ENCODE assay signal across 1 cellular context in the genomic region with DNA sequence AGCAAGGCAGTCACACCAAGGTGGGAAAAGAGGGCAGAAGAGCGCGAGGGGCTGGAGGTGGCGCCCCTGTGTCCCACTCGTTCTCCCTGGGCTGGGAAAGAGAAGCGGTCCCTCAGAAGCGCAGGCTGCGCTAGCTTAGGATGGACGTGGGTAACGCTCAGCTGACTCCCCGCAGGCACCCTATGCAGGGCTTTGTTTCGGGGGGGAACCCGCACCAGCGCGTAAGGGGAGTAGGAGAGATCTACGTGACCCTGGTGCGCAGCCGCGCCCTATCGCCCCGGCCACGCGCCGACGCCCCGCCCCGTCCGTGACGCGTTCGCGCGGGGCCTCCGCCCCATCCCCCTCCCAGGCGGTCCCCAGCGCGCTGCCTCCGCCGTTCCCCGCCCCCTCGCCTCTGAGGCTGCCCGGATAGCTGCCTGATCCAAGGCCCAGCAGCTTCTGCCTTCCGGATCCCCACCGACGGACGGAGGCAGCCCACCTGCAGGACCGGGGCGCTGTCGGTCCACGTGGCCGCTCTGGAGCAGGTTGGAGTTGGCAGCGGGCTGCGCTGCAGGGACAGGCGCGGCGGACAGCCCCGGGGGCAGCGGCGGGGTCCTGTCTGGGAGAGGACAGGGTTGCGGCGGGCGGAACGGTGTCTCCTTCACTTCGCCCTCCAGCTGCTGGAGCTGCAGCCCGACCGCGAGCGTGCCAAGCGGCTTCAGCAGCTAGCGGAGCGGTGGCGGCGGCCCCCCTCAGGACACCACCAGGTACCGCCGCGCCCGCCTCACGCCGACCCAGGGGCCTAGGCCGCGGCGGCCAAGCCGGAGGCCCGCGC.
TF ChIP-seq lines count a peak whose summit lies in the region.

A gene with protein sequence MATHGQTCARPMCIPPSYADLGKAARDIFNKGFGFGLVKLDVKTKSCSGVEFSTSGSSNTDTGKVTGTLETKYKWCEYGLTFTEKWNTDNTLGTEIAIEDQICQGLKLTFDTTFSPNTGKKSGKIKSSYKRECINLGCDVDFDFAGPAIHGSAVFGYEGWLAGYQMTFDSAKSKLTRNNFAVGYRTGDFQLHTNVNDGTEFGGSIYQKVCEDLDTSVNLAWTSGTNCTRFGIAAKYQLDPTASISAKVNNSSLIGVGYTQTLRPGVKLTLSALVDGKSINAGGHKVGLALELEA (plus strand): TSS at position 604 of the 814 bp plus-strand sequence. CDS start 363 bp downstream, outside the sequence.

TF ChIP-seq in HepG2, 621 proteins besides CTCF, POLR2A, EP300 and RAD21 (continued from another document and continues in another):
- TF ChIP-seq AGO2 (optimal IDR thresholded peaks at IDR 0.05; ENCODE audit: low read depth, low read length) = no peak
- TF ChIP-seq, protein P1, sequence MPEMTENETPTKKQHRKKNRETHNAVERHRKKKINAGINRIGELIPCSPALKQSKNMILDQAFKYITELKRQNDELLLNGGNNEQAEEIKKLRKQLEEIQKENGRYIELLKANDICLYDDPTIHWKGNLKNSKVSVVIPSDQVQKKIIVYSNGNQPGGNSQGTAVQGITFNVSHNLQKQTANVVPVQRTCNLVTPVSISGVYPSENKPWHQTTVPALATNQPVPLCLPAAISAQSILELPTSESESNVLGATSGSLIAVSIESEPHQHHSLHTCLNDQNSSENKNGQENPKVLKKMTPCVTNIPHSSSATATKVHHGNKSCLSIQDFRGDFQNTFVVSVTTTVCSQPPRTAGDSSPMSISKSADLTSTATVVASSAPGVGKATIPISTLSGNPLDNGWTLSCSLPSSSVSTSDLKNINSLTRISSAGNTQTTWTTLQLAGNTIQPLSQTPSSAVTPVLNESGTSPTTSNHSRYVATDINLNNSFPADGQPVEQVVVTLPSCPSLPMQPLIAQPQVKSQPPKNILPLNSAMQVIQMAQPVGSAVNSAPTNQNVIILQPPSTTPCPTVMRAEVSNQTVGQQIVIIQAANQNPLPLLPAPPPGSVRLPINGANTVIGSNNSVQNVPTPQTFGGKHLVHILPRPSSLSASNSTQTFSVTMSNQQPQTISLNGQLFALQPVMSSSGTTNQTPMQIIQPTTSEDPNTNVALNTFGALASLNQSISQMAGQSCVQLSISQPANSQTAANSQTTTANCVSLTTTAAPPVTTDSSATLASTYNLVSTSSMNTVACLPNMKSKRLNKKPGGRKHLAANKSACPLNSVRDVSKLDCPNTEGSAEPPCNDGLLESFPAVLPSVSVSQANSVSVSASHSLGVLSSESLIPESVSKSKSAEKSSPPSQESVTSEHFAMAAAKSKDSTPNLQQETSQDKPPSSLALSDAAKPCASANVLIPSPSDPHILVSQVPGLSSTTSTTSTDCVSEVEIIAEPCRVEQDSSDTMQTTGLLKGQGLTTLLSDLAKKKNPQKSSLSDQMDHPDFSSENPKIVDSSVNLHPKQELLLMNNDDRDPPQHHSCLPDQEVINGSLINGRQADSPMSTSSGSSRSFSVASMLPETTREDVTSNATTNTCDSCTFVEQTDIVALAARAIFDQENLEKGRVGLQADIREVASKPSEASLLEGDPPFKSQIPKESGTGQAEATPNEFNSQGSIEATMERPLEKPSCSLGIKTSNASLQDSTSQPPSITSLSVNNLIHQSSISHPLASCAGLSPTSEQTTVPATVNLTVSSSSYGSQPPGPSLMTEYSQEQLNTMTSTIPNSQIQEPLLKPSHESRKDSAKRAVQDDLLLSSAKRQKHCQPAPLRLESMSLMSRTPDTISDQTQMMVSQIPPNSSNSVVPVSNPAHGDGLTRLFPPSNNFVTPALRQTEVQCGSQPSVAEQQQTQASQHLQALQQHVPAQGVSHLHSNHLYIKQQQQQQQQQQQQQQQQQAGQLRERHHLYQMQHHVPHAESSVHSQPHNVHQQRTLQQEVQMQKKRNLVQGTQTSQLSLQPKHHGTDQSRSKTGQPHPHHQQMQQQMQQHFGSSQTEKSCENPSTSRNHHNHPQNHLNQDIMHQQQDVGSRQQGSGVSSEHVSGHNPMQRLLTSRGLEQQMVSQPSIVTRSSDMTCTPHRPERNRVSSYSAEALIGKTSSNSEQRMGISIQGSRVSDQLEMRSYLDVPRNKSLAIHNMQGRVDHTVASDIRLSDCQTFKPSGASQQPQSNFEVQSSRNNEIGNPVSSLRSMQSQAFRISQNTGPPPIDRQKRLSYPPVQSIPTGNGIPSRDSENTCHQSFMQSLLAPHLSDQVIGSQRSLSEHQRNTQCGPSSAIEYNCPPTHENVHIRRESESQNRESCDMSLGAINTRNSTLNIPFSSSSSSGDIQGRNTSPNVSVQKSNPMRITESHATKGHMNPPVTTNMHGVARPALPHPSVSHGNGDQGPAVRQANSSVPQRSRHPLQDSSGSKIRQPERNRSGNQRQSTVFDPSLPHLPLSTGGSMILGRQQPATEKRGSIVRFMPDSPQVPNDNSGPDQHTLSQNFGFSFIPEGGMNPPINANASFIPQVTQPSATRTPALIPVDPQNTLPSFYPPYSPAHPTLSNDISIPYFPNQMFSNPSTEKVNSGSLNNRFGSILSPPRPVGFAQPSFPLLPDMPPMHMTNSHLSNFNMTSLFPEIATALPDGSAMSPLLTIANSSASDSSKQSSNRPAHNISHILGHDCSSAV (CRISPR knock-in tag; IDR thresholded peaks at IDR 0.05; ENCODE audit: borderline replicate concordance) = peak; percentile 72; the same call in 1 of the 2 replicates
- TF ChIP-seq ZNF772 (CRISPR knock-in tag; IDR thresholded peaks at IDR 0.05) = peak; percentile 50; the same call in 1 of the 2 replicates
- peak; percentile 27 for TF ChIP-seq SRSF1 (optimal IDR thresholded peaks at IDR 0.05; ENCODE audit: low read depth, low read length)
- TF ChIP-seq IRF2 (CRISPR knock-in tag; IDR thresholded peaks at IDR 0.05) = peak; percentile 92
- TF ChIP-seq NFE2 (CRISPR knock-in tag; IDR thresholded peaks at IDR 0.05) = no peak
- TF ChIP-seq ZFY (CRISPR knock-in tag; IDR thresholded peaks at IDR 0.05) = peak; percentile 96
- no peak for TF ChIP-seq IRF1 (CRISPR knock-in tag; IDR thresholded peaks at IDR 0.05; ENCODE audit: low read depth)
- TF ChIP-seq NR2F2 (IDR thresholded peaks at IDR 0.05; ENCODE audit: borderline replicate concordance, low read depth) = peak; percentile 54; the same call in 1 of the 2 replicates
- TF ChIP-seq ARHGAP35 (CRISPR knock-in tag; IDR thresholded peaks at IDR 0.05; ENCODE audit: borderline replicate concordance) = no peak; the same call in none of the 2 replicates
- peak; percentile 76; the same call in 1 of the 2 replicates for TF ChIP-seq SP140L (CRISPR knock-in tag; IDR thresholded peaks at IDR 0.05; ENCODE audit: borderline replicate concordance)
- no peak; the same call in 1 of the 2 replicates for TF ChIP-seq FOXM1 (CRISPR knock-in tag; IDR thresholded peaks at IDR 0.05)
- peak; percentile 87 for TF ChIP-seq ZNF543 (CRISPR knock-in tag; IDR thresholded peaks at IDR 0.05)
- no peak for TF ChIP-seq XBP1 (CRISPR knock-in tag; IDR thresholded peaks at IDR 0.05)
- TF ChIP-seq, protein P2, sequence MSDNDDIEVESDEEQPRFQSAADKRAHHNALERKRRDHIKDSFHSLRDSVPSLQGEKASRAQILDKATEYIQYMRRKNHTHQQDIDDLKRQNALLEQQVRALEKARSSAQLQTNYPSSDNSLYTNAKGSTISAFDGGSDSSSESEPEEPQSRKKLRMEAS (IDR thresholded peaks at IDR 0.05) = peak; percentile 69
- peak; percentile 95 for TF ChIP-seq TARDBP (CRISPR knock-in tag; IDR thresholded peaks at IDR 0.05)
- TF ChIP-seq, protein P3, sequence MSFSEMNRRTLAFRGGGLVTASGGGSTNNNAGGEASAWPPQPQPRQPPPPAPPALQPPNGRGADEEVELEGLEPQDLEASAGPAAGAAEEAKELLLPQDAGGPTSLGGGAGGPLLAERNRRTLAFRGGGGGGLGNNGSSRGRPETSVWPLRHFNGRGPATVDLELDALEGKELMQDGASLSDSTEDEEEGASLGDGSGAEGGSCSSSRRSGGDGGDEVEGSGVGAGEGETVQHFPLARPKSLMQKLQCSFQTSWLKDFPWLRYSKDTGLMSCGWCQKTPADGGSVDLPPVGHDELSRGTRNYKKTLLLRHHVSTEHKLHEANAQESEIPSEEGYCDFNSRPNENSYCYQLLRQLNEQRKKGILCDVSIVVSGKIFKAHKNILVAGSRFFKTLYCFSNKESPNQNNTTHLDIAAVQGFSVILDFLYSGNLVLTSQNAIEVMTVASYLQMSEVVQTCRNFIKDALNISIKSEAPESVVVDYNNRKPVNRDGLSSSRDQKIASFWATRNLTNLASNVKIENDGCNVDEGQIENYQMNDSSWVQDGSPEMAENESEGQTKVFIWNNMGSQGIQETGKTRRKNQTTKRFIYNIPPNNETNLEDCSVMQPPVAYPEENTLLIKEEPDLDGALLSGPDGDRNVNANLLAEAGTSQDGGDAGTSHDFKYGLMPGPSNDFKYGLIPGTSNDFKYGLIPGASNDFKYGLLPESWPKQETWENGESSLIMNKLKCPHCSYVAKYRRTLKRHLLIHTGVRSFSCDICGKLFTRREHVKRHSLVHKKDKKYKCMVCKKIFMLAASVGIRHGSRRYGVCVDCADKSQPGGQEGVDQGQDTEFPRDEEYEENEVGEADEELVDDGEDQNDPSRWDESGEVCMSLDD (CRISPR knock-in tag; IDR thresholded peaks at IDR 0.05; ENCODE audit: borderline replicate concordance) = peak; percentile 17; the same call in 1 of the 2 replicates
- TF ChIP-seq ZNF800 (CRISPR knock-in tag; IDR thresholded peaks at IDR 0.05) = 0 out of 2 replicates have a peak, but pooled peaks have one; percentile 57
- peak; percentile 91 for TF ChIP-seq KMT2A (CRISPR knock-in tag; IDR thresholded peaks at IDR 0.05)
- TF ChIP-seq ZNF24 (IDR thresholded peaks at IDR 0.05) = no peak
- peak; percentile 97 for TF ChIP-seq ZNF430 (CRISPR knock-in tag; IDR thresholded peaks at IDR 0.05)
- no peak; the same call in none of the 2 replicates for TF ChIP-seq ZNF546 (CRISPR knock-in tag; conservative IDR thresholded peaks at IDR 0.05)
- TF ChIP-seq KAT2B (IDR thresholded peaks at IDR 0.05; ENCODE audit: borderline replicate concordance, low read depth, low read length) = no peak
- peak; percentile 95 for TF ChIP-seq TOPORS (CRISPR knock-in tag; IDR thresholded peaks at IDR 0.05)
- no peak for TF ChIP-seq RFXAP (CRISPR knock-in tag; IDR thresholded peaks at IDR 0.05; ENCODE audit: borderline replicate concordance)
- 0 out of 2 replicates have a peak, but pooled peaks have one; percentile 19 for TF ChIP-seq ZNF121 (CRISPR knock-in tag; IDR thresholded peaks at IDR 0.05)
- no peak for TF ChIP-seq SMAD9 (CRISPR knock-in tag; IDR thresholded peaks at IDR 0.05)
- no peak; the same call in 1 of the 2 replicates for TF ChIP-seq CREM (IDR thresholded peaks at IDR 0.05)
- TF ChIP-seq CREM (CRISPR knock-in tag; IDR thresholded peaks at IDR 0.05) = 0 out of 2 replicates have a peak, but pooled peaks have one; percentile 24
- TF ChIP-seq SRF (IDR thresholded peaks at IDR 0.05; ENCODE audit: low read depth, low read length) = no peak
- TF ChIP-seq, protein P4, sequence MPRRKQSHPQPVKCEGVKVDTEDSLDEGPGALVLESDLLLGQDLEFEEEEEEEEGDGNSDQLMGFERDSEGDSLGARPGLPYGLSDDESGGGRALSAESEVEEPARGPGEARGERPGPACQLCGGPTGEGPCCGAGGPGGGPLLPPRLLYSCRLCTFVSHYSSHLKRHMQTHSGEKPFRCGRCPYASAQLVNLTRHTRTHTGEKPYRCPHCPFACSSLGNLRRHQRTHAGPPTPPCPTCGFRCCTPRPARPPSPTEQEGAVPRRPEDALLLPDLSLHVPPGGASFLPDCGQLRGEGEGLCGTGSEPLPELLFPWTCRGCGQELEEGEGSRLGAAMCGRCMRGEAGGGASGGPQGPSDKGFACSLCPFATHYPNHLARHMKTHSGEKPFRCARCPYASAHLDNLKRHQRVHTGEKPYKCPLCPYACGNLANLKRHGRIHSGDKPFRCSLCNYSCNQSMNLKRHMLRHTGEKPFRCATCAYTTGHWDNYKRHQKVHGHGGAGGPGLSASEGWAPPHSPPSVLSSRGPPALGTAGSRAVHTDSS (CRISPR knock-in tag; conservative IDR thresholded peaks at IDR 0.05) = 0 out of 2 replicates have a peak, but pooled peaks have one; percentile 74
- TF ChIP-seq, protein P5, sequence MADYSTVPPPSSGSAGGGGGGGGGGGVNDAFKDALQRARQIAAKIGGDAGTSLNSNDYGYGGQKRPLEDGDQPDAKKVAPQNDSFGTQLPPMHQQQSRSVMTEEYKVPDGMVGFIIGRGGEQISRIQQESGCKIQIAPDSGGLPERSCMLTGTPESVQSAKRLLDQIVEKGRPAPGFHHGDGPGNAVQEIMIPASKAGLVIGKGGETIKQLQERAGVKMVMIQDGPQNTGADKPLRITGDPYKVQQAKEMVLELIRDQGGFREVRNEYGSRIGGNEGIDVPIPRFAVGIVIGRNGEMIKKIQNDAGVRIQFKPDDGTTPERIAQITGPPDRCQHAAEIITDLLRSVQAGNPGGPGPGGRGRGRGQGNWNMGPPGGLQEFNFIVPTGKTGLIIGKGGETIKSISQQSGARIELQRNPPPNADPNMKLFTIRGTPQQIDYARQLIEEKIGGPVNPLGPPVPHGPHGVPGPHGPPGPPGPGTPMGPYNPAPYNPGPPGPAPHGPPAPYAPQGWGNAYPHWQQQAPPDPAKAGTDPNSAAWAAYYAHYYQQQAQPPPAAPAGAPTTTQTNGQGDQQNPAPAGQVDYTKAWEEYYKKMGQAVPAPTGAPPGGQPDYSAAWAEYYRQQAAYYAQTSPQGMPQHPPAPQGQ (CRISPR knock-in tag; IDR thresholded peaks at IDR 0.05; ENCODE audit: borderline replicate concordance) = peak; percentile 74; the same call in 1 of the 2 replicates
- TF ChIP-seq CC2D1A (CRISPR knock-in tag; IDR thresholded peaks at IDR 0.05) = no peak
- peak; percentile 68; the same call in 1 of the 2 replicates for TF ChIP-seq NCOR1 (IDR thresholded peaks at IDR 0.05; ENCODE audit: borderline replicate concordance, low read length)
- no peak for TF ChIP-seq RNF2 (conservative IDR thresholded peaks at IDR 0.05; ENCODE audit: low read depth)
- TF ChIP-seq RAD51 (IDR thresholded peaks at IDR 0.05; ENCODE audit: borderline replicate concordance) = no peak
- no peak for TF ChIP-seq ZNF17 (CRISPR knock-in tag; IDR thresholded peaks at IDR 0.05)
- no peak for TF ChIP-seq HMG20A (CRISPR knock-in tag; IDR thresholded peaks at IDR 0.05; ENCODE audit: borderline replicate concordance)
